ENCODE assay signal across 1 cellular context in the genomic region with DNA sequence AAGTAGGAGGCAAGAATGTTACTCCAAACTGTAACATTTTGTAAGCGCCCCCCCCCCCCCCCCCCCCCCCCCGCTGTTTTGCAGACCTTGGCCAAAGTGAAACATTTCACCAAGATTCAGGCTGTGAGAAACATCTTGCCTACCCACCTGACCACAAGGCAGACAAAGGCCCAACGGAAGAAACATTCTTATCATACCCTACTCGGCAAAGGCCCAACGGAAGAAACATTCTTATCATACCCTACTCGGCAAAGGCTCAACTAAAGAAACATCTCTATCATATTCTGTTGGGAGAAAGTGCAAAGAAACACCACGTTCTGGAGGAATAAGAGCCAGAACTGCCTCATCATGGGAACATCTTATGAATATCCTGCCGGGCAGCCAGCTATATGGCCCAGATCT.
TF ChIP-seq lines count a peak whose summit lies in the region.

No MANE protein-coding gene starts in this region.

TF ChIP-seq in K562, 482 proteins besides CTCF, POLR2A, EP300 and RAD21 (continued from another document):
- peak; percentile 48; the same call in 1 of the 2 replicates for TF ChIP-seq CTBP1 (IDR thresholded peaks at IDR 0.05; ENCODE audit: borderline replicate concordance)
- TF ChIP-seq, protein P1, sequence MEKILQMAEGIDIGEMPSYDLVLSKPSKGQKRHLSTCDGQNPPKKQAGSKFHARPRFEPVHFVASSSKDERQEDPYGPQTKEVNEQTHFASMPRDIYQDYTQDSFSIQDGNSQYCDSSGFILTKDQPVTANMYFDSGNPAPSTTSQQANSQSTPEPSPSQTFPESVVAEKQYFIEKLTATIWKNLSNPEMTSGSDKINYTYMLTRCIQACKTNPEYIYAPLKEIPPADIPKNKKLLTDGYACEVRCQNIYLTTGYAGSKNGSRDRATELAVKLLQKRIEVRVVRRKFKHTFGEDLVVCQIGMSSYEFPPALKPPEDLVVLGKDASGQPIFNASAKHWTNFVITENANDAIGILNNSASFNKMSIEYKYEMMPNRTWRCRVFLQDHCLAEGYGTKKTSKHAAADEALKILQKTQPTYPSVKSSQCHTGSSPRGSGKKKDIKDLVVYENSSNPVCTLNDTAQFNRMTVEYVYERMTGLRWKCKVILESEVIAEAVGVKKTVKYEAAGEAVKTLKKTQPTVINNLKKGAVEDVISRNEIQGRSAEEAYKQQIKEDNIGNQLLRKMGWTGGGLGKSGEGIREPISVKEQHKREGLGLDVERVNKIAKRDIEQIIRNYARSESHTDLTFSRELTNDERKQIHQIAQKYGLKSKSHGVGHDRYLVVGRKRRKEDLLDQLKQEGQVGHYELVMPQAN (IDR thresholded peaks at IDR 0.05; ENCODE audit: borderline replicate concordance): no peak
- TF ChIP-seq SMAD4 (CRISPR knock-in tag; conservative IDR thresholded peaks at IDR 0.05): peak; percentile 35; the same call in 1 of the 2 replicates
- TF ChIP-seq POLR2B (IDR thresholded peaks at IDR 0.05; ENCODE audit: low read depth, partially characterized antibody): peak; percentile 23
- TF ChIP-seq KDM1A (IDR thresholded peaks at IDR 0.05): peak in 1 of 2 experiments; percentile 25; a peak in 1 of 4 replicates
- no peak for TF ChIP-seq POLR3A (IDR thresholded peaks at IDR 0.05; ENCODE audit: borderline replicate concordance, extremely low read depth, insufficient read depth, insufficient read length)
- TF ChIP-seq, protein P2, sequence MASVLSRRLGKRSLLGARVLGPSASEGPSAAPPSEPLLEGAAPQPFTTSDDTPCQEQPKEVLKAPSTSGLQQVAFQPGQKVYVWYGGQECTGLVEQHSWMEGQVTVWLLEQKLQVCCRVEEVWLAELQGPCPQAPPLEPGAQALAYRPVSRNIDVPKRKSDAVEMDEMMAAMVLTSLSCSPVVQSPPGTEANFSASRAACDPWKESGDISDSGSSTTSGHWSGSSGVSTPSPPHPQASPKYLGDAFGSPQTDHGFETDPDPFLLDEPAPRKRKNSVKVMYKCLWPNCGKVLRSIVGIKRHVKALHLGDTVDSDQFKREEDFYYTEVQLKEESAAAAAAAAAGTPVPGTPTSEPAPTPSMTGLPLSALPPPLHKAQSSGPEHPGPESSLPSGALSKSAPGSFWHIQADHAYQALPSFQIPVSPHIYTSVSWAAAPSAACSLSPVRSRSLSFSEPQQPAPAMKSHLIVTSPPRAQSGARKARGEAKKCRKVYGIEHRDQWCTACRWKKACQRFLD (CRISPR knock-in tag; IDR thresholded peaks at IDR 0.05): 0 out of 2 replicates have a peak, but pooled peaks have one; percentile 27
- no peak for TF ChIP-seq NCOA4 (IDR thresholded peaks at IDR 0.05; ENCODE audit: partially characterized antibody)
- TF ChIP-seq ATF7 (IDR thresholded peaks at IDR 0.05): peak; percentile 21; the same call in 1 of the 2 replicates
- no peak for TF ChIP-seq KDM5B (IDR thresholded peaks at IDR 0.05; ENCODE audit: insufficient replicate concordance, low read depth, low read length)
- TF ChIP-seq, protein P3, sequence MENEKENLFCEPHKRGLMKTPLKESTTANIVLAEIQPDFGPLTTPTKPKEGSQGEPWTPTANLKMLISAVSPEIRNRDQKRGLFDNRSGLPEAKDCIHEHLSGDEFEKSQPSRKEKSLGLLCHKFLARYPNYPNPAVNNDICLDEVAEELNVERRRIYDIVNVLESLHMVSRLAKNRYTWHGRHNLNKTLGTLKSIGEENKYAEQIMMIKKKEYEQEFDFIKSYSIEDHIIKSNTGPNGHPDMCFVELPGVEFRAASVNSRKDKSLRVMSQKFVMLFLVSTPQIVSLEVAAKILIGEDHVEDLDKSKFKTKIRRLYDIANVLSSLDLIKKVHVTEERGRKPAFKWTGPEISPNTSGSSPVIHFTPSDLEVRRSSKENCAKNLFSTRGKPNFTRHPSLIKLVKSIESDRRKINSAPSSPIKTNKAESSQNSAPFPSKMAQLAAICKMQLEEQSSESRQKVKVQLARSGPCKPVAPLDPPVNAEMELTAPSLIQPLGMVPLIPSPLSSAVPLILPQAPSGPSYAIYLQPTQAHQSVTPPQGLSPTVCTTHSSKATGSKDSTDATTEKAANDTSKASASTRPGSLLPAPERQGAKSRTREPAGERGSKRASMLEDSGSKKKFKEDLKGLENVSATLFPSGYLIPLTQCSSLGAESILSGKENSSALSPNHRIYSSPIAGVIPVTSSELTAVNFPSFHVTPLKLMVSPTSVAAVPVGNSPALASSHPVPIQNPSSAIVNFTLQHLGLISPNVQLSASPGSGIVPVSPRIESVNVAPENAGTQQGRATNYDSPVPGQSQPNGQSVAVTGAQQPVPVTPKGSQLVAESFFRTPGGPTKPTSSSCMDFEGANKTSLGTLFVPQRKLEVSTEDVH (IDR thresholded peaks at IDR 0.05; ENCODE audit: low read depth, partially characterized antibody): no peak
- no peak for TF ChIP-seq SMC3 (conservative IDR thresholded peaks at IDR 0.05; ENCODE audit: insufficient read depth, low read depth, low read length)
- TF ChIP-seq, protein P4, sequence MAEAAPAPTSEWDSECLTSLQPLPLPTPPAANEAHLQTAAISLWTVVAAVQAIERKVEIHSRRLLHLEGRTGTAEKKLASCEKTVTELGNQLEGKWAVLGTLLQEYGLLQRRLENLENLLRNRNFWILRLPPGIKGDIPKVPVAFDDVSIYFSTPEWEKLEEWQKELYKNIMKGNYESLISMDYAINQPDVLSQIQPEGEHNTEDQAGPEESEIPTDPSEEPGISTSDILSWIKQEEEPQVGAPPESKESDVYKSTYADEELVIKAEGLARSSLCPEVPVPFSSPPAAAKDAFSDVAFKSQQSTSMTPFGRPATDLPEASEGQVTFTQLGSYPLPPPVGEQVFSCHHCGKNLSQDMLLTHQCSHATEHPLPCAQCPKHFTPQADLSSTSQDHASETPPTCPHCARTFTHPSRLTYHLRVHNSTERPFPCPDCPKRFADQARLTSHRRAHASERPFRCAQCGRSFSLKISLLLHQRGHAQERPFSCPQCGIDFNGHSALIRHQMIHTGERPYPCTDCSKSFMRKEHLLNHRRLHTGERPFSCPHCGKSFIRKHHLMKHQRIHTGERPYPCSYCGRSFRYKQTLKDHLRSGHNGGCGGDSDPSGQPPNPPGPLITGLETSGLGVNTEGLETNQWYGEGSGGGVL (CRISPR knock-in tag; IDR thresholded peaks at IDR 0.05): no peak
- 0 out of 2 replicates have a peak, but pooled peaks have one; percentile 24 for TF ChIP-seq HDAC2 (IDR thresholded peaks at IDR 0.05)
- peak; percentile 30; the same call in 1 of the 2 replicates for TF ChIP-seq JUND (IDR thresholded peaks at IDR 0.05; ENCODE audit: borderline replicate concordance, low read depth, low read length)
- TF ChIP-seq JUND (tag; IDR thresholded peaks at IDR 0.05; ENCODE audit: borderline replicate concordance, low read depth, low read length): peak; percentile 29; the same call in 1 of the 3 replicates
- TF ChIP-seq TEAD1 (CRISPR knock-in tag; IDR thresholded peaks at IDR 0.05): peak in 1 of 2 experiments; percentile 64; a peak in 2 of 4 replicates
- TF ChIP-seq MAZ (CRISPR knock-in tag; conservative IDR thresholded peaks at IDR 0.05 in 1 of 2, IDR thresholded peaks at IDR 0.05 in 1 of 2): 0 out of 4 replicates have a peak, but pooled peaks of 1 of the 2 experiments have one; percentile 14
- no peak for TF ChIP-seq RBM15 (IDR thresholded peaks at IDR 0.05; ENCODE audit: insufficient read depth, low read length)
- TF ChIP-seq SMARCE1 (IDR thresholded peaks at IDR 0.05): 0 out of 2 replicates have a peak, but pooled peaks have one; percentile 44
- TF ChIP-seq ZNF121 (CRISPR knock-in tag; conservative IDR thresholded peaks at IDR 0.05): no peak
- peak; percentile 41; the same call in 1 of the 2 replicates for TF ChIP-seq FOXJ2 (tag; IDR thresholded peaks at IDR 0.05)
- TF ChIP-seq MTA3 (IDR thresholded peaks at IDR 0.05; ENCODE audit: borderline replicate concordance): 0 out of 2 replicates have a peak, but pooled peaks have one; percentile 51
- TF ChIP-seq LEF1 (IDR thresholded peaks at IDR 0.05): peak; percentile 65; the same call in 1 of the 2 replicates
- TF ChIP-seq SMARCA4 (IDR thresholded peaks at IDR 0.05): peak; percentile 75
- TF ChIP-seq HDAC3 (IDR thresholded peaks at IDR 0.05; ENCODE audit: borderline replicate concordance, partially characterized antibody): peak; percentile 48
- no peak for TF ChIP-seq RFX7 (CRISPR knock-in tag; IDR thresholded peaks at IDR 0.05)
- peak; percentile 84 for TF ChIP-seq SOX6 (IDR thresholded peaks at IDR 0.05)
- 0 out of 2 replicates have a peak, but pooled peaks have one; percentile 42 for TF ChIP-seq ZKSCAN1 (IDR thresholded peaks at IDR 0.05; ENCODE audit: low read depth, low read length)
- TF ChIP-seq NCOA1 (IDR thresholded peaks at IDR 0.05; ENCODE audit: low read depth): peak; percentile 49; the same call in 1 of the 2 replicates
- TF ChIP-seq, protein P5, sequence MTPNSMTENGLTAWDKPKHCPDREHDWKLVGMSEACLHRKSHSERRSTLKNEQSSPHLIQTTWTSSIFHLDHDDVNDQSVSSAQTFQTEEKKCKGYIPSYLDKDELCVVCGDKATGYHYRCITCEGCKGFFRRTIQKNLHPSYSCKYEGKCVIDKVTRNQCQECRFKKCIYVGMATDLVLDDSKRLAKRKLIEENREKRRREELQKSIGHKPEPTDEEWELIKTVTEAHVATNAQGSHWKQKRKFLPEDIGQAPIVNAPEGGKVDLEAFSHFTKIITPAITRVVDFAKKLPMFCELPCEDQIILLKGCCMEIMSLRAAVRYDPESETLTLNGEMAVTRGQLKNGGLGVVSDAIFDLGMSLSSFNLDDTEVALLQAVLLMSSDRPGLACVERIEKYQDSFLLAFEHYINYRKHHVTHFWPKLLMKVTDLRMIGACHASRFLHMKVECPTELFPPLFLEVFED (CRISPR knock-in tag; conservative IDR thresholded peaks at IDR 0.05): no peak
- peak; percentile 57; the same call in 1 of the 2 replicates for TF ChIP-seq GATAD2A (IDR thresholded peaks at IDR 0.05)
- TF ChIP-seq, protein P6, sequence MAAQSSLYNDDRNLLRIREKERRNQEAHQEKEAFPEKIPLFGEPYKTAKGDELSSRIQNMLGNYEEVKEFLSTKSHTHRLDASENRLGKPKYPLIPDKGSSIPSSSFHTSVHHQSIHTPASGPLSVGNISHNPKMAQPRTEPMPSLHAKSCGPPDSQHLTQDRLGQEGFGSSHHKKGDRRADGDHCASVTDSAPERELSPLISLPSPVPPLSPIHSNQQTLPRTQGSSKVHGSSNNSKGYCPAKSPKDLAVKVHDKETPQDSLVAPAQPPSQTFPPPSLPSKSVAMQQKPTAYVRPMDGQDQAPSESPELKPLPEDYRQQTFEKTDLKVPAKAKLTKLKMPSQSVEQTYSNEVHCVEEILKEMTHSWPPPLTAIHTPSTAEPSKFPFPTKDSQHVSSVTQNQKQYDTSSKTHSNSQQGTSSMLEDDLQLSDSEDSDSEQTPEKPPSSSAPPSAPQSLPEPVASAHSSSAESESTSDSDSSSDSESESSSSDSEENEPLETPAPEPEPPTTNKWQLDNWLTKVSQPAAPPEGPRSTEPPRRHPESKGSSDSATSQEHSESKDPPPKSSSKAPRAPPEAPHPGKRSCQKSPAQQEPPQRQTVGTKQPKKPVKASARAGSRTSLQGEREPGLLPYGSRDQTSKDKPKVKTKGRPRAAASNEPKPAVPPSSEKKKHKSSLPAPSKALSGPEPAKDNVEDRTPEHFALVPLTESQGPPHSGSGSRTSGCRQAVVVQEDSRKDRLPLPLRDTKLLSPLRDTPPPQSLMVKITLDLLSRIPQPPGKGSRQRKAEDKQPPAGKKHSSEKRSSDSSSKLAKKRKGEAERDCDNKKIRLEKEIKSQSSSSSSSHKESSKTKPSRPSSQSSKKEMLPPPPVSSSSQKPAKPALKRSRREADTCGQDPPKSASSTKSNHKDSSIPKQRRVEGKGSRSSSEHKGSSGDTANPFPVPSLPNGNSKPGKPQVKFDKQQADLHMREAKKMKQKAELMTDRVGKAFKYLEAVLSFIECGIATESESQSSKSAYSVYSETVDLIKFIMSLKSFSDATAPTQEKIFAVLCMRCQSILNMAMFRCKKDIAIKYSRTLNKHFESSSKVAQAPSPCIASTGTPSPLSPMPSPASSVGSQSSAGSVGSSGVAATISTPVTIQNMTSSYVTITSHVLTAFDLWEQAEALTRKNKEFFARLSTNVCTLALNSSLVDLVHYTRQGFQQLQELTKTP (IDR thresholded peaks at IDR 0.05; ENCODE audit: low read depth in 1 of 2, partially characterized antibody in 2 of 2): peak in 1 of 2 experiments; percentile 41
